Comparison of ENCODE assay signal across 18 cellular contexts in genomic region chr4:168717852-168718251, GRCh38.
DNase-seq lines count a peak whose midpoint lies in the region; ATAC-seq and TF ChIP-seq lines count a peak whose summit lies in the region.
"Had no signal": no experiment of that assay in that cellular context is flagged by ENCODE, and none has a peak within 500 bp of the region (broad histone marks: within the 10 kb centered on the region; RNA-seq: fewer than 3 reads in every experiment).

No MANE protein-coding gene starts in this region.

- DNase-seq in RPMI7951 (ENCODE audit: low read depth): peak; percentile 28
- peak; percentile 58 to 91 for DNase-seq in fibroblast of lung (ENCODE audit: low read depth in 2 of 2)
- DNase-seq in lung (ENCODE audit: low spot score): no peak
- no peak for DNase-seq in tibial artery
- DNase-seq in activated CD4-positive, alpha-beta T cell treated with anti-CD3 and anti-CD28 coated beads, Interleukin-2, amount 50 U/mL, for 48 hours: no peak
- DNase-seq in dermis blood vessel endothelial cell: no peak
- no peak for DNase-seq in NCI-H446 treated with DMSO at 0.1 percent for 48 hours (lab: John Stamatoyannopoulos, UW)
- DNase-seq: activated CD4-positive, alpha-beta T cell treated with anti-CD3 and anti-CD28 coated beads, Interleukin-2, amount 10 ng/mL, durations not matched to agents 24 days and 14 days; activated T-cell treated with anti-CD3 and anti-CD28 coated beads, Interleukin-2, amount 50 U/mL, for 48 hours; adrenal gland; DND-41; effector CD8-positive, alpha-beta T cell; mesenchymal stem cell; NCI-H1436 treated with DMSO at 0.1 percent for 48 hours; NCI-H748 treated with DMSO at 0.1 percent for 48 hours; ovary; stimulated activated CD4-positive, alpha-beta T cell treated with anti-CD3 and anti-CD28 coated beads, Interleukin-1b, Interleukin-23, amount 100 ng/mL, for 48 hours had no signal

- 24 to 65% methylated on average over 3 of the region's 3 CpGs for WGBS in lung, 2 donors

- H3K27ac ChIP-seq in fibroblast of lung (ENCODE audit: insufficient read depth, low read length) (no peak overlapping the region), lung (ENCODE audit: low read depth in 1 of 2, low read length in 1 of 2) (peak overlapping the region in 1 of 2 donors; percentile 74), tibial artery (peak overlapping the region; percentile 78 to 81)
- H3K27ac ChIP-seq: ovary had no signal

- intact Hi-C loops in tibial artery (cut with DNase I; ENCODE audit: low total_unique reads): loop anchor here (5.0 kb wide), 1 partner anchor 114 kb away; no protein-coding TSS in a partner anchor

- no peaks in the 10 kb centered on the region for H3K27me3 ChIP-seq in fibroblast of lung (ENCODE audit: control insufficient read depth, insufficient read depth, low read length)
- H3K27me3 ChIP-seq in lung (ENCODE audit: control insufficient read depth, insufficient read depth): no peaks in the 10 kb centered on the region
- H3K27me3 ChIP-seq in tibial artery: no peaks in the 10 kb centered on the region
- H3K27me3 ChIP-seq: adrenal gland, ovary had no signal

- ATAC-seq in lung (ENCODE audit: insufficient read depth, low FRiP score): peak; percentile 53
- no peak for ATAC-seq in GM21360 (IDR thresholded peaks at IDR 0.05; ENCODE audit: unreplicated experiment)

- peak overlapping the region; percentile 8 for H3K4me2 ChIP-seq in fibroblast of lung (ENCODE audit: extremely low read depth, insufficient read depth, low read length)

- H2AFZ ChIP-seq in fibroblast of lung (ENCODE audit: low read length): peak overlapping the region; percentile 50

- H3K9me3 ChIP-seq in fibroblast of lung (ENCODE audit: control insufficient read depth, insufficient read depth, low read depth, low read length) (no peaks in the 10 kb centered on the region), lung (ENCODE audit: control insufficient read depth in 2 of 2, insufficient read depth in 1 of 2, low read length in 1 of 2) (no peaks in the 10 kb centered on the region), tibial artery (no peaks in the 10 kb centered on the region)
- H3K9me3 ChIP-seq: adrenal gland, ovary had no signal

- H3K79me2 ChIP-seq in fibroblast of lung (ENCODE audit: control insufficient read depth, insufficient read depth, low read length): no peaks in the 10 kb centered on the region

- H3K4me3 ChIP-seq in fibroblast of lung (replicated peaks in 1 of 4; ENCODE audit: control extremely low read depth in 1 of 4, insufficient read depth in 1 of 4, low read depth in 3 of 4, low read length in 4 of 4): no peak overlapping the region
- no peak overlapping the region for H3K4me3 ChIP-seq in lung
- H3K4me3 ChIP-seq in tibial artery: no peak overlapping the region
- H3K4me3 ChIP-seq: adrenal gland, ovary had no signal

- no peaks in the 10 kb centered on the region for H4K20me1 ChIP-seq in fibroblast of lung (ENCODE audit: control insufficient read depth, extremely low read depth, insufficient read depth, low read length)

- TF ChIP-seq CTCF in fibroblast of lung (conservative IDR thresholded peaks at IDR 0.05 in 1 of 2, IDR thresholded peaks at IDR 0.05 in 1 of 2; ENCODE audit: low read depth in 1 of 2, low read length in 2 of 2) (no peak), lung (IDR thresholded peaks at IDR 0.05; ENCODE audit: control extremely low read depth, extremely low read depth) (no peak), tibial artery (IDR thresholded peaks at IDR 0.05) (no peak)

- H3K36me3 ChIP-seq in fibroblast of lung (ENCODE audit: control insufficient read depth, insufficient read depth, low read length) (no peaks in the 10 kb centered on the region), lung (ENCODE audit: control insufficient read depth in 2 of 2, insufficient read depth in 2 of 2, low read length in 2 of 2) (no peaks in the 10 kb centered on the region), tibial artery (no peaks in the 10 kb centered on the region)
- H3K36me3 ChIP-seq: adrenal gland, ovary had no signal

- no peak overlapping the region for H3K9ac ChIP-seq in fibroblast of lung (ENCODE audit: insufficient read depth, low read length)

- H3K4me1 ChIP-seq in fibroblast of lung (ENCODE audit: control insufficient read depth, extremely low read depth, insufficient read depth, low read length): peaks cover 9% of the 10 kb centered on the region
- H3K4me1 ChIP-seq in lung (ENCODE audit: control insufficient read depth in 2 of 2, insufficient read depth in 2 of 2, low read length in 2 of 2): peaks cover 0 to 15% of the 10 kb centered on the region in 2 donors
- H3K4me1 ChIP-seq in tibial artery: peaks cover 0 to 45% (median 19%) of the 10 kb centered on the region in 4 donors
- H3K4me1 ChIP-seq: adrenal gland had no signal

Comparison
In these comparisons a context has a peak if more than half of its experiments do, and no peak if none do; other contexts are left out.
1. DNase-seq: peak in RPMI7951 (single experiment) and fibroblast of lung (2 of 2); none in lung (single experiment), tibial artery (0 of 2), activated CD4-positive, alpha-beta T cell treated with anti-CD3 and anti-CD28 coated beads, Interleukin-2, amount 50 U/mL, for 48 hours (0 of 2), dermis blood vessel endothelial cell (single experiment) and NCI-H446 treated with DMSO at 0.1 percent for 48 hours (single experiment).